In the genomic region with DNA sequence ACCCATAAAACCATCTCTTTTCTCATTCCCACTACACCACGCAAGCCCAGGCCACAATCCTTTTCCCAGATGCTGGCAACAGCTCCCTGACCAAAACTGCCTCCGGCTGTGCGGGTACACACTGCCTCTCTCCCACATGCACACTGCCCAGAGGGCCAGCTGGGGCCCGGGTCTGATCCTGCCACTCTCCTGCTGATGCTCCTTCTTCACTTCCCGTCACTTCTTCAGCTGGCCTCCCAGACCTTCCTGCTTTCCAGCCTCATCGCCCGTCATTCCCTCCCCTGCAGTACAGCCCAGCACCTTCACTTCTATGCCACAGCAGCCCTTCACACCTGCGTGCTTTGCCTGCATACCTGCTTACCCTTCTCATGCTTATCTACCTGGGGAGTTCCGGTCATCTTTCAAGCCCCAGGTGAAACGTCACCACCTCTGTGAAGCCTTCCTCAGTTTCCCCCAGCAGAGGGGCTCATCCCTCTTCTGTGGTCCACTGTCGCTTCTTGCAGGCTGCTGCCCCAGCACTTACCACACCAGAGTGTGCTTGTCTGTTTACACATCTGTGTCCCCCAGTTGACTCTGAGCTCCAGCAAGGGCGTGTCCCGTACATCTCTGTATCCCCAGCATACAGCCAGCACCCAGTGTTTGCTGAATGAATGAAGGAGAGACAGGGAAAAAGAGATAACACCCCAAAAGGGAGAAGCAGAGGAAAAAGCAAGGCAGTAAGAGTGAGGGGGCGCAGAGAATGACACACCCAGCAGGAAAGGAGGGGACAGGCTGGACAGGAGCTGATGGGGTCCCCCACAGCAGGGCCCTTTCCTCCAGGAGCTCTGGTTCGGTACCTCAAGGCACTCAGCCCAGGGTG, we compare ENCODE assay signal across 22 cellular contexts. TPM values are rescaled to one million over a fixed set of nuclear protein-coding genes. Genes with fewer than 3 reads are reported as not detected.
A peak's percentile ranks its signal among the peaks of the same experiment; 100 is the strongest.
DNase-seq lines count a peak whose midpoint lies in the region; FAIRE-seq and TF ChIP-seq lines count a peak whose summit lies in the region.
"Had no signal": no experiment of that assay in that cellular context is flagged by ENCODE, and none has a peak within 500 bp of the region (broad histone marks: within the 10 kb centered on the region; RNA-seq: fewer than 3 reads in every experiment).

No MANE protein-coding gene starts in this region.

- H2BK5ac ChIP-seq in mesendoderm (ENCODE audit: low read length): no peak overlapping the region

- H2AK5ac ChIP-seq in mesendoderm (ENCODE audit: low read length): no peak overlapping the region

- no peaks in the 10 kb centered on the region for H3K27me3 ChIP-seq in bronchial epithelial cell (ENCODE audit: control insufficient read depth, insufficient read depth, low read length)
- H3K27me3 ChIP-seq in osteoblast (ENCODE audit: insufficient read depth, low read length): peaks cover 31% of the 10 kb centered on the region
- no peaks in the 10 kb centered on the region for H3K27me3 ChIP-seq in thyroid gland
- no peaks in the 10 kb centered on the region for H3K27me3 ChIP-seq in mesendoderm (ENCODE audit: insufficient read depth, low read length, poor library complexity)
- H3K27me3 ChIP-seq: BE2C, Peyer's patch, SJSA1 had no signal

- no peak overlapping the region for H3K23ac ChIP-seq in mesendoderm (ENCODE audit: low read length)

- no peaks in the 10 kb centered on the region for H4K20me1 ChIP-seq in osteoblast (ENCODE audit: insufficient read depth, low read length)

- H3K4me1 ChIP-seq in osteoblast (ENCODE audit: insufficient read depth, low read length): no peaks in the 10 kb centered on the region
- peaks cover 40 to 67% of the 10 kb centered on the region in 2 donors for H3K4me1 ChIP-seq in thyroid gland
- no peaks in the 10 kb centered on the region for H3K4me1 ChIP-seq in mesendoderm (ENCODE audit: control insufficient read depth, low read depth, low read length)
- H3K4me1 ChIP-seq: BE2C, SJSA1 had no signal

- peak; percentile 75 for FAIRE-seq in bronchial epithelial cell (lab: Jason Lieb, UNC)
- FAIRE-seq: GM12892, GM19239 had no signal

- H3K27ac ChIP-seq in osteoblast (ENCODE audit: low read depth, low read length) (no peak overlapping the region), thyroid gland (peak overlapping the region; percentile 64 to 78 (median 65)), mesendoderm (ENCODE audit: low read depth, low read length) (no peak overlapping the region)
- H3K27ac ChIP-seq: HL-60, Peyer's patch, SJSA1 had no signal

- intact Hi-C loops in thyroid gland (cut with DNase I): no loop called here

- no peak overlapping the region for H3K9ac ChIP-seq in mesendoderm (ENCODE audit: low read length)

- H4K5ac ChIP-seq in mesendoderm (ENCODE audit: low read length): no peak overlapping the region

- H3K79me2 ChIP-seq in osteoblast (ENCODE audit: insufficient read depth, low read length): no peaks in the 10 kb centered on the region
- H3K79me2 ChIP-seq in mesendoderm (ENCODE audit: control insufficient read depth, insufficient read depth, low read length): no peaks in the 10 kb centered on the region

- H3K4ac ChIP-seq in mesendoderm (ENCODE audit: low read depth, low read length): no peak overlapping the region

- H3K4me3 ChIP-seq in bronchial epithelial cell (ENCODE audit: low read depth, low read length) (no peak overlapping the region), osteoblast (ENCODE audit: insufficient read depth, low read length) (no peak overlapping the region), thyroid gland (replicated peaks in 1 of 3) (no peak overlapping the region), mesendoderm (ENCODE audit: low read length) (no peak overlapping the region)
- H3K4me3 ChIP-seq: Peyer's patch, SJSA1 had no signal

- WGBS in thyroid gland, 2 donors: 86 to 90% methylated on average over 15 of the region's 15 CpGs
- WGBS in mesendoderm (ENCODE audit: extremely low coverage, insufficient coverage, low lambda C conversion rate): no CpG with 5 or more reads among the region's 15 CpGs

- H3K56ac ChIP-seq in mesendoderm (ENCODE audit: low read length): no peak overlapping the region

- H2BK15ac ChIP-seq in mesendoderm (replicated peaks; ENCODE audit: low read depth): no peak overlapping the region

- DNase-seq in RPMI7951 (ENCODE audit: low read depth) (peak; percentile 15), bronchial epithelial cell (ENCODE audit: low read depth) (no peak), osteoblast (ENCODE audit: insufficient read length, low spot score, missing footprints) (peak; percentile 4), thyroid gland (no peak), mesendoderm (no peak)
- no peak for DNase-seq in stimulated activated CD4-positive, alpha-beta T cell treated with anti-CD3 and anti-CD28 coated beads, Interleukin-4, amount 100 ng/mL, for 1 hour
- no peak for DNase-seq in stimulated activated CD4-positive, alpha-beta T cell treated with anti-CD3 and anti-CD28 coated beads, Interleukin-12 subunit alpha, Interleukin-12 subunit beta, amount 100 ng/mL, for 4 hours
- DNase-seq: BE2C; CD8-positive, alpha-beta T cell; DND-41; GDM1; HCEC 1CT; KG1; MM.1S; NCI-H2029; NCI-H2171 treated with DMSO at 0.1 percent for 48 hours; NCI-H510A; Peyer's patch had no signal

- no peak overlapping the region for H3K4me2 ChIP-seq in osteoblast (ENCODE audit: insufficient read depth, low read length)
- no peak overlapping the region for H3K4me2 ChIP-seq in mesendoderm (ENCODE audit: low read length)

- H3K9me3 ChIP-seq in osteoblast (ENCODE audit: low read depth, low read length) (no peaks in the 10 kb centered on the region), thyroid gland (no peaks in the 10 kb centered on the region)
- H3K9me3 ChIP-seq: BE2C, Peyer's patch, SJSA1 had no signal

- H3K36me3 ChIP-seq in bronchial epithelial cell (ENCODE audit: control insufficient read depth, insufficient read depth, low read length) (no peaks in the 10 kb centered on the region), osteoblast (ENCODE audit: insufficient read depth, low read length) (no peaks in the 10 kb centered on the region), thyroid gland (no peaks in the 10 kb centered on the region), mesendoderm (ENCODE audit: control insufficient read depth, insufficient read depth, low read length) (no peaks in the 10 kb centered on the region)
- H3K36me3 ChIP-seq: BE2C, Peyer's patch, SJSA1 had no signal

- no peak for TF ChIP-seq CTCF in bronchial epithelial cell (IDR thresholded peaks at IDR 0.05; ENCODE audit: insufficient read depth, low read length, severe bottlenecking)
- no peak for TF ChIP-seq CTCF in osteoblast (IDR thresholded peaks at IDR 0.05; ENCODE audit: extremely low read depth, low read depth, low read length)
- no peak for TF ChIP-seq CTCF in thyroid gland (IDR thresholded peaks at IDR 0.05)

- no peak overlapping the region for H4K8ac ChIP-seq in mesendoderm (ENCODE audit: low read depth, low read length)

- H3K18ac ChIP-seq in mesendoderm (ENCODE audit: low read length): no peak overlapping the region

- H3K79me1 ChIP-seq in mesendoderm (ENCODE audit: low read length): no peaks in the 10 kb centered on the region

- no peak for TF ChIP-seq POLR2A in thyroid gland (IDR thresholded peaks at IDR 0.05)

- H2BK120ac ChIP-seq in mesendoderm (ENCODE audit: low read depth, low read length): no peak overlapping the region

- H2AFZ ChIP-seq in osteoblast (ENCODE audit: low read length): no peak overlapping the region

RNA-seq across cellular contexts. Expression of gene GRAMD2A, which starts 22.2 kb away (rescaled TPM):
- not detected in 2 replicates for total RNA-seq in RPMI7951 (2014; rRNA removed; shearing (Covaris generic))
- total RNA-seq in bronchial epithelial cell (4.6 and 5.5 TPM in 2 replicates), osteoblast (not detected in 2 replicates), thyroid gland (10 to 100 TPM in 1 of 4 donors, 1 to 10 TPM in 3; 8.8 to 26.9 (median 9.0) TPM)
- polyA plus RNA-seq in mesendoderm (2013, experiment 1 of 2): 0.44 TPM
- polyA plus RNA-seq in mesendoderm (2013, experiment 2 of 2): 0.31 TPM
- total RNA-seq: CD8-positive, alpha-beta T cell; SJSA1 had no signal

RNA-seq across cellular contexts. Expression of gene PKM, which starts 55.6 kb away (rescaled TPM):
- 2,644 and 2,870 TPM in 2 replicates for total RNA-seq in RPMI7951 (2014; rRNA removed; shearing (Covaris generic))
- total RNA-seq in bronchial epithelial cell (1,045 and 1,080 TPM in 2 replicates), osteoblast (1,919 and 2,299 TPM in 2 replicates), thyroid gland (100 to 1,000 TPM; 270 to 587 (median 340) TPM)
- 429 TPM for polyA plus RNA-seq in mesendoderm (2013, experiment 1 of 2)
- 421 TPM for polyA plus RNA-seq in mesendoderm (2013, experiment 2 of 2)

RNA-seq across cellular contexts. Expression of gene SENP8, which starts 57.2 kb away (rescaled TPM):
- total RNA-seq in RPMI7951 (2014; rRNA removed; shearing (Covaris generic)): 2.6 and 3.3 TPM in 2 replicates
- 1.1 and 2.3 TPM in 2 replicates for total RNA-seq in bronchial epithelial cell
- 2.4 and 2.5 TPM in 2 replicates for total RNA-seq in osteoblast
- 1 to 10 TPM; 5.1 to 6.7 (median 6.0) TPM for total RNA-seq in thyroid gland
- polyA plus RNA-seq in mesendoderm (2013, experiment 1 of 2): 2.3 TPM
- polyA plus RNA-seq in mesendoderm (2013, experiment 2 of 2): 2.7 TPM

RNA-seq across cellular contexts. Expression of gene MYO9A, which starts 57.5 kb away (rescaled TPM):
- total RNA-seq in RPMI7951 (2014; rRNA removed; shearing (Covaris generic)): 18.4 and 21.4 TPM in 2 replicates
- total RNA-seq in bronchial epithelial cell: 29.7 and 41.6 TPM in 2 replicates
- total RNA-seq in osteoblast: 59.0 and 60.1 TPM in 2 replicates
- 100 to 1,000 TPM in 3 of 4 donors, 10 to 100 TPM in 1; 88.5 to 183 (median 115) TPM for total RNA-seq in thyroid gland
- 4.0 TPM for polyA plus RNA-seq in mesendoderm (2013, experiment 1 of 2)
- 3.9 TPM for polyA plus RNA-seq in mesendoderm (2013, experiment 2 of 2)

Comparison
In these comparisons a context has a peak if more than half of its experiments do, and no peak if none do; other contexts are left out.
1. DNase-seq: peak in RPMI7951 (single experiment) and osteoblast (single experiment); none in bronchial epithelial cell (single experiment), thyroid gland (0 of 2), stimulated activated CD4-positive, alpha-beta T cell treated with anti-CD3 and anti-CD28 coated beads, Interleukin-4, amount 100 ng/mL, for 1 hour (single experiment), stimulated activated CD4-positive, alpha-beta T cell treated with anti-CD3 and anti-CD28 coated beads, Interleukin-12 subunit alpha, Interleukin-12 subunit beta, amount 100 ng/mL, for 4 hours (single experiment) and mesendoderm (single experiment).
2. H3K27ac ChIP-seq: peak in thyroid gland (3 of 3); none in osteoblast (single experiment) and mesendoderm (single experiment).